Comparison of ENCODE assay signal across 17 cellular contexts in genomic region chr1:215731699-215732098, GRCh38.
A peak's percentile ranks its signal among the peaks of the same experiment; 100 is the strongest.
DNase-seq lines count a peak whose midpoint lies in the region; ATAC-seq, FAIRE-seq and TF ChIP-seq lines count a peak whose summit lies in the region.
"Had no signal": no experiment of that assay in that cellular context is flagged by ENCODE, and none has a peak within 500 bp of the region (broad histone marks: within the 10 kb centered on the region; RNA-seq: fewer than 3 reads in every experiment).

No MANE protein-coding gene starts in this region.

- CTCF ChIA-PET in Calu3 (lab: Charles Lee) = no interaction called here

- H3K4me1 Mint-ChIP-seq in Calu3 (ENCODE audit: low read depth, unreplicated experiment) = no peaks in the 10 kb centered on the region
- H3K4me1 Mint-ChIP-seq: CD14-positive monocyte had no signal

- TF ChIP-seq CTCF in AG10803 (conservative IDR thresholded peaks at IDR 0.05; ENCODE audit: low read length) (no peak), Calu3 (IDR thresholded peaks at IDR 0.05; ENCODE audit: unreplicated experiment) (no peak)

- no peak overlapping the region for H3K9ac ChIP-seq in adipocyte (ENCODE audit: low read length)

- H3K36me3 Mint-ChIP-seq in Calu3 (ENCODE audit: insufficient read depth, unreplicated experiment) = no peaks in the 10 kb centered on the region
- H3K36me3 Mint-ChIP-seq: CD14-positive monocyte; CD8-positive, alpha-beta T cell had no signal

- H3K27me3 ChIP-seq in adipocyte (replicated peaks; ENCODE audit: control insufficient read depth, insufficient read depth, low read length) = no peaks in the 10 kb centered on the region

- DNase-seq in AG10803 (ENCODE audit: low read depth) (peak; percentile 61), GM04503 (ENCODE audit: low read depth) (peak; percentile 31), adipocyte (ENCODE audit: low read depth) (peak; percentile 61), left lobe of liver (ENCODE audit: low spot score) (no peak), RCC 7860 (ENCODE audit: low spot score) (no peak), Calu3 (no peak)
- DNase-seq: ACHN; CD8-positive, alpha-beta T cell; COR-L47; DND-41; GOT3; H9 had no signal

- H3K9me3 ChIP-seq in adipocyte (ENCODE audit: control insufficient read depth, low read length) = peaks cover 9% of the 10 kb centered on the region

- no peaks in the 10 kb centered on the region for H3K27me3 Mint-ChIP-seq in Calu3 (ENCODE audit: unreplicated experiment)

- FAIRE-seq in RCC 7860 (lab: Jason Lieb, UNC) = no peak
- FAIRE-seq: GM12891, HTR-8/SVneo had no signal

- no peak overlapping the region for H3K4me3 Mint-ChIP-seq in Calu3 (ENCODE audit: low read depth, unreplicated experiment)
- H3K4me3 Mint-ChIP-seq: CD14-positive monocyte; CD8-positive, alpha-beta T cell; H9 had no signal

- intact Hi-C loops in Calu3 (cut with micrococcal nuclease; ENCODE audit: unreplicated experiment) = no loop called here

- peaks cover 10% of the 10 kb centered on the region for H3K4me1 ChIP-seq in adipocyte (ENCODE audit: control insufficient read depth, insufficient read depth, low read length)

- H3K4me3 ChIP-seq in AG10803 (ENCODE audit: low read length) (no peak overlapping the region), adipocyte (ENCODE audit: low read length) (no peak overlapping the region)

- ATAC-seq in left lobe of liver (peak; percentile 49), HG03354 (IDR thresholded peaks at IDR 0.05; ENCODE audit: poor library complexity, severe bottlenecking, unreplicated experiment) (no peak), HG03108 (IDR thresholded peaks at IDR 0.05; ENCODE audit: unreplicated experiment) (no peak)
- ATAC-seq: CD8-positive, alpha-beta T cell had no signal

- H3K27ac Mint-ChIP-seq in Calu3 (ENCODE audit: unreplicated experiment) = no peak overlapping the region
- H3K27ac Mint-ChIP-seq: CD14-positive monocyte; CD8-positive, alpha-beta T cell; H9 had no signal

- BruUV-seq in Calu3 (replicated peaks; lab: Mats Ljungman, UMichigan) = no TSS peak

- H3K36me3 ChIP-seq in adipocyte (ENCODE audit: control insufficient read depth, insufficient read depth, low read length, severe bottlenecking) = no peaks in the 10 kb centered on the region

- H3K9me3 Mint-ChIP-seq in Calu3 (ENCODE audit: low read depth, unreplicated experiment) = peaks cover 6% of the 10 kb centered on the region

Comparison
In these comparisons a context has a peak if more than half of its experiments do, and no peak if none do; other contexts are left out.
1. DNase-seq: peak in AG10803 (single experiment), GM04503 (single experiment) and adipocyte (single experiment); none in left lobe of liver (single experiment), RCC 7860 (single experiment) and Calu3 (single experiment).